Comparison of ENCODE assay signal across 22 cellular contexts in the genomic region with DNA sequence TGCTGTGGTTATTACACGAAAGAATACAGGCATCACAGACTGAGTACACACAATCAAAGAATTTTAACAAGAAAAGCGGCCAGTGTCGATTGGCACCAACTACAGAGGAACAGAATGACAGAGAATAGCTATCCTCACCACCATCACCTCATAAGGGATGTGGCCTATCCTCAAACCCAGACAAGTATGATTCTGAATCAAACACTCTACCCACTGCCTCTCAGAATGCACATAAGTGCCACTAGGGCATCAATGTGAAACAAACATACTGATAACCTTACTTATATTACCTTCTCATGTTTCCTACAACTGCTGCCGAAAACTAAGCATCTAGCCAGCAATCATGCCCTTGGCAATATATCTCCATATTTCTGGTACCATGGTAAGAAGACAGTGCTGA.
DNase-seq lines count a peak whose midpoint lies in the region; ATAC-seq, FAIRE-seq and TF ChIP-seq lines count a peak whose summit lies in the region.
"Had no signal": no experiment of that assay in that cellular context is flagged by ENCODE, and none has a peak within 500 bp of the region (broad histone marks: within the 10 kb centered on the region; RNA-seq: fewer than 3 reads in every experiment).

No MANE protein-coding gene starts in this region.

- DNase-seq in NCI-H146 treated with DMSO at 0.1 percent for 48 hours (lab: John Stamatoyannopoulos, UW; ENCODE audit: unreplicated experiment) (peak; percentile 4), NCI-H146 (lab: John Stamatoyannopoulos, UW) (no peak), GM19239 (ENCODE audit: insufficient read length, low spot score) (no peak), GM12878 (ENCODE audit: low read depth, low spot score) (no peak), spleen (no peak), NCI-H128 (lab: John Stamatoyannopoulos, UW; ENCODE audit: unreplicated experiment) (no peak)
- DNase-seq in activated CD8-positive, alpha-beta T cell treated with anti-CD3 and anti-CD28 coated beads for 36 hours: peak; percentile 8
- DNase-seq in activated CD8-positive, alpha-beta T cell treated with anti-CD3 and anti-CD28 coated beads, Interleukin-2, amount 10 ng/mL, durations not matched to agents 7 days and 5 days: no peak
- DNase-seq: ACHN; Calu3; CD4-positive, alpha-beta T cell; MG63; NCI-H1436; NCI-H2081; NCI-H345; NCI-H526; Peyer's patch had no signal

- no peak overlapping the region for H3K4me3 Mint-ChIP-seq in activated CD8-positive, alpha-beta T cell treated with anti-CD3 and anti-CD28 coated beads for 36 hours
- no peak overlapping the region for H3K4me3 Mint-ChIP-seq in activated CD8-positive, alpha-beta T cell treated with anti-CD3 and anti-CD28 coated beads, Interleukin-2, amount 10 ng/mL, durations not matched to agents 7 days and 5 days
- H3K4me3 Mint-ChIP-seq: CD4-positive, alpha-beta T cell; GM23338 had no signal

- no peak overlapping the region for H3K4me2 ChIP-seq in GM12878 (ENCODE audit: control insufficient read depth, insufficient read depth)
- H3K4me2 ChIP-seq: BLaER1, GM23338 had no signal

- H3K36me3 Mint-ChIP-seq in activated CD8-positive, alpha-beta T cell treated with anti-CD3 and anti-CD28 coated beads for 36 hours (ENCODE audit: low read depth): no peaks in the 10 kb centered on the region
- H3K36me3 Mint-ChIP-seq in activated CD8-positive, alpha-beta T cell treated with anti-CD3 and anti-CD28 coated beads, Interleukin-2, amount 10 ng/mL, durations not matched to agents 7 days and 5 days (ENCODE audit: low read depth): no peaks in the 10 kb centered on the region

- H3K9ac ChIP-seq in GM12878 (ENCODE audit: control insufficient read depth, insufficient read depth, low read length): no peak overlapping the region
- H3K9ac ChIP-seq: BLaER1 had no signal

- H3K27me3 Mint-ChIP-seq in activated CD8-positive, alpha-beta T cell treated with anti-CD3 and anti-CD28 coated beads for 36 hours: peaks cover 7% of the 10 kb centered on the region
- peaks cover 36% of the 10 kb centered on the region for H3K27me3 Mint-ChIP-seq in activated CD8-positive, alpha-beta T cell treated with anti-CD3 and anti-CD28 coated beads, Interleukin-2, amount 10 ng/mL, durations not matched to agents 7 days and 5 days (ENCODE audit: low read depth)

- POLR2A ChIA-PET in activated CD8-positive, alpha-beta T cell treated with anti-CD3 and anti-CD28 coated beads for 36 hours (lab: Charles Lee): no interaction called here
- POLR2A ChIA-PET in activated CD8-positive, alpha-beta T cell treated with anti-CD3 and anti-CD28 coated beads, Interleukin-2, amount 10 ng/mL, durations not matched to agents 7 days and 5 days (lab: Charles Lee): no interaction called here
- POLR2A ChIA-PET in GM12878 (lab: Charles Lee): no interaction called here

- H3K9me3 ChIP-seq in GM12878 (replicated peaks; ENCODE audit: control insufficient read depth, insufficient read depth, low read length) (no peaks in the 10 kb centered on the region), spleen (peaks cover 0 to under 1% (median 0%) of the 10 kb centered on the region in 8 donors)
- H3K9me3 ChIP-seq: BLaER1, MG63, Peyer's patch had no signal

- no peaks in the 10 kb centered on the region for H3K9me3 Mint-ChIP-seq in activated CD8-positive, alpha-beta T cell treated with anti-CD3 and anti-CD28 coated beads for 36 hours
- H3K9me3 Mint-ChIP-seq in activated CD8-positive, alpha-beta T cell treated with anti-CD3 and anti-CD28 coated beads, Interleukin-2, amount 10 ng/mL, durations not matched to agents 7 days and 5 days (ENCODE audit: insufficient read depth): no peaks in the 10 kb centered on the region
- H3K9me3 Mint-ChIP-seq: CD4-positive, alpha-beta T cell; GM23338 had no signal

- no peaks in the 10 kb centered on the region for H4K20me1 ChIP-seq in GM12878 (ENCODE audit: control insufficient read depth, insufficient read depth)
- H4K20me1 ChIP-seq: BLaER1 had no signal

- CTCF ChIA-PET in activated CD8-positive, alpha-beta T cell treated with anti-CD3 and anti-CD28 coated beads for 36 hours (lab: Charles Lee): no interaction called here
- CTCF ChIA-PET in activated CD8-positive, alpha-beta T cell treated with anti-CD3 and anti-CD28 coated beads, Interleukin-2, amount 10 ng/mL, durations not matched to agents 7 days and 5 days (lab: Charles Lee): no interaction called here
- CTCF ChIA-PET in GM12878 (lab: Yijun Ruan, JAX): no interaction called here

- no peak overlapping the region for H3K27ac Mint-ChIP-seq in activated CD8-positive, alpha-beta T cell treated with anti-CD3 and anti-CD28 coated beads for 36 hours
- H3K27ac Mint-ChIP-seq in activated CD8-positive, alpha-beta T cell treated with anti-CD3 and anti-CD28 coated beads, Interleukin-2, amount 10 ng/mL, durations not matched to agents 7 days and 5 days: no peak overlapping the region
- H3K27ac Mint-ChIP-seq: CD4-positive, alpha-beta T cell; GM23338 had no signal

- intact Hi-C loops in activated CD8-positive, alpha-beta T cell treated with anti-CD3 and anti-CD28 coated beads for 36 hours (cut with micrococcal nuclease): no loop called here
- intact Hi-C loops in GM12878 (cut with micrococcal nuclease; ENCODE audit: unreplicated experiment) (no loop called here), spleen (cut with DNase I; ENCODE audit: low total_unique reads) (no loop called here)

- H3K36me3 ChIP-seq in GM12878 (ENCODE audit: control insufficient read depth in 2 of 2, insufficient read depth in 2 of 2, low read length in 1 of 2): peaks cover 2 to 9% of the 10 kb centered on the region in 2 experiments; a peak in 3 of 4 replicates
- H3K36me3 ChIP-seq in spleen: no peaks in the 10 kb centered on the region
- H3K36me3 ChIP-seq: BLaER1, Peyer's patch had no signal

- TF ChIP-seq POLR2A in GM12878 (IDR thresholded peaks at IDR 0.05; ENCODE audit: low read depth, low read length): no peak
- no peak for TF ChIP-seq POLR2A in spleen (IDR thresholded peaks at IDR 0.05)

- H3K4me3 ChIP-seq in GM12878 (no peak overlapping the region), spleen (no peak overlapping the region)
- H3K4me3 ChIP-seq: BLaER1, GM23338, MG63, Peyer's patch had no signal

- no peak overlapping the region for H3K27ac ChIP-seq in GM12878 (ENCODE audit: control insufficient read depth, insufficient read depth)
- H3K27ac ChIP-seq in spleen: no peak overlapping the region
- H3K27ac ChIP-seq: 22Rv1, BLaER1, Peyer's patch had no signal

- no peaks in the 10 kb centered on the region for H3K27me3 ChIP-seq in GM12878 (replicated peaks in 1 of 2; ENCODE audit: control insufficient read depth in 2 of 2, insufficient read depth in 2 of 2, low read length in 1 of 2)
- H3K27me3 ChIP-seq in spleen (replicated peaks in 1 of 7): no peaks in the 10 kb centered on the region
- H3K27me3 ChIP-seq: BLaER1, MG63, Peyer's patch had no signal

- FAIRE-seq in GM19239 (lab: Jason Lieb, UNC): peak; percentile 35
- FAIRE-seq in GM12878 (lab: Jason Lieb, UNC): no peak
- FAIRE-seq: GM18507 had no signal

- TF ChIP-seq CTCF in activated CD8-positive, alpha-beta T cell treated with anti-CD3 and anti-CD28 coated beads for 36 hours (IDR thresholded peaks at IDR 0.05): no peak
- TF ChIP-seq CTCF in GM12878 (IDR thresholded peaks at IDR 0.05 in 2 of 3, conservative IDR thresholded peaks at IDR 0.05 in 1 of 3; ENCODE audit: control insufficient read depth in 2 of 3, extremely low read depth in 1 of 3, insufficient read depth in 1 of 3, low read depth in 3 of 3, low read length in 3 of 3): no peak
- no peak for TF ChIP-seq CTCF in spleen (IDR thresholded peaks at IDR 0.05 in 8 of 11, conservative IDR thresholded peaks at IDR 0.05 in 3 of 11)

- H3K4me1 ChIP-seq in GM12878 (ENCODE audit: control insufficient read depth, insufficient read depth, low read length) (no peaks in the 10 kb centered on the region), spleen (no peaks in the 10 kb centered on the region)
- H3K4me1 ChIP-seq: BLaER1, Peyer's patch had no signal

- TF ChIP-seq EP300 in GM12878 (IDR thresholded peaks at IDR 0.05; ENCODE audit: borderline replicate concordance in 1 of 2, control insufficient read depth in 1 of 2, low read depth in 2 of 2, low read length in 2 of 2): no peak

- WGBS in GM12878 (ENCODE audit: insufficient coverage, insufficient replicate concordance, low lambda C conversion rate, missing lambda C conversion rate): 34% methylated on average over 4 of the region's 4 CpGs
- WGBS in spleen, 5 donors: 83 to 98% (median 91%) methylated on average over 4 of the region's 4 CpGs

- TF ChIP-seq RAD21 in GM12878 (IDR thresholded peaks at IDR 0.05; ENCODE audit: insufficient read depth, low read depth, low read length): no peak

- BruUV-seq in GM12878 (replicated peaks; lab: Mats Ljungman, UMichigan): no TSS peak

- H2AFZ ChIP-seq in GM12878 (ENCODE audit: control insufficient read depth, low read depth, low read length): no peak overlapping the region
- H2AFZ ChIP-seq: GM23338 had no signal

- in situ Hi-C loops in GM12878 (cut with MboI): no loop called here

- no peak for ATAC-seq in activated CD8-positive, alpha-beta T cell treated with anti-CD3 and anti-CD28 coated beads for 36 hours
- no peak for ATAC-seq in activated CD8-positive, alpha-beta T cell treated with anti-CD3 and anti-CD28 coated beads, Interleukin-2, amount 10 ng/mL, durations not matched to agents 7 days and 5 days
- peak; percentile 26; the same call in 1 of the 3 replicates for ATAC-seq in GM12878
- ATAC-seq: GM23338, SK-N-SH treated with all-trans-retinoic acid at 6 μM for 48 hours had no signal

- H3K4me1 Mint-ChIP-seq in activated CD8-positive, alpha-beta T cell treated with anti-CD3 and anti-CD28 coated beads for 36 hours (ENCODE audit: low read depth): no peaks in the 10 kb centered on the region
- H3K4me1 Mint-ChIP-seq in activated CD8-positive, alpha-beta T cell treated with anti-CD3 and anti-CD28 coated beads, Interleukin-2, amount 10 ng/mL, durations not matched to agents 7 days and 5 days (ENCODE audit: low read depth): peaks cover 2% of the 10 kb centered on the region

- RAD21 ChIA-PET in GM12878 (lab: Charles Lee; ENCODE audit: unreplicated experiment): no interaction called here

- SMC1A ChIA-PET in GM12878 (lab: Charles Lee; ENCODE audit: uncharacterized antibody, unreplicated experiment): interaction anchor here (0.5 to 3.7 kb wide), 5 partner anchors 8 to 77 kb away, joined by 3 to 18 read pairs (median 3); no protein-coding TSS in a partner anchor

- no peaks in the 10 kb centered on the region for H3K79me2 ChIP-seq in GM12878 (ENCODE audit: control insufficient read depth, insufficient read depth, low read length)

TF ChIP-seq in GM12878, 131 proteins besides CTCF, POLR2A, EP300 and RAD21 (continues in another document):
- TF ChIP-seq NRF1 (conservative IDR thresholded peaks at IDR 0.05; ENCODE audit: low read depth, low read length) (no peak), CBX5 (IDR thresholded peaks at IDR 0.05; ENCODE audit: low read depth) (no peak), SMARCA5 (IDR thresholded peaks at IDR 0.05) (no peak)

Comparison
In these comparisons a context has a peak if more than half of its experiments do, and no peak if none do; other contexts are left out.
1. DNase-seq: peak in NCI-H146 treated with DMSO at 0.1 percent for 48 hours (single experiment) and activated CD8-positive, alpha-beta T cell treated with anti-CD3 and anti-CD28 coated beads for 36 hours (single experiment); none in NCI-H146 (single experiment), activated CD8-positive, alpha-beta T cell treated with anti-CD3 and anti-CD28 coated beads, Interleukin-2, amount 10 ng/mL, durations not matched to agents 7 days and 5 days (single experiment), GM19239 (single experiment), GM12878 (single experiment), spleen (single experiment) and NCI-H128 (single experiment).